In the genomic region with DNA sequence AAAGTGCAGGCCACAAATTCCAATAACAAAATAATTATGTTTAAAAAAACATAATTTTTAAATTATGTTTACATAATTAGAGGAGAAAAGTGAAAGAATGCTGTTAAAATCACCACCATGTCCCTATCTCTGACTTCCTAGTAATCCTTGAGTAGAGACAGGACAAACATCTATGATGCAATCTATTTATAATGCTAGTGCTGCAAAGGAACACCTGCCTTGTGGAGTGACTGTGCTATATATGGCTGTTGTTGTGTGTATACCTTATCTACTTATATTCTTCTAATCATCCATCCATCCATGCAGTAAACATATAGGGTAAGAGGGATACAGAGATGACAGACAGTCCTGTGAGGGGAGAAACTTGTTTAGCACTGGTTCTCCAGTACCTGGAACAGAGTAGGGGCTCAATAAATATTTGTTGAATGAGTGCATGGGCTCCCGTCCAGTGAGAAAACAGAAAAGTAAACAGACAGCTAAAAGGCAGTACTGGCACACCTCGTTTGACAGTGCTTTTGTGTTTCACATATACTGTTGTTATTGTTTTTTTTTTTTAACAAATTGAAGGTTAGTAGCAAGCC, we compare ENCODE assay signal across 21 cellular contexts.
DNase-seq lines count a peak whose midpoint lies in the region; ATAC-seq and TF ChIP-seq lines count a peak whose summit lies in the region.
"Had no signal": no experiment of that assay in that cellular context is flagged by ENCODE, and none has a peak within 500 bp of the region (broad histone marks: within the 10 kb centered on the region; RNA-seq: fewer than 3 reads in every experiment).

No MANE protein-coding gene starts in this region.

- CTCF ChIA-PET in MCF 10A (lab: Yijun Ruan, JAX): no interaction called here

- ATAC-seq in Right ventricle myocardium superior (ENCODE audit: poor library complexity) (no peak), HG02798 (IDR thresholded peaks at IDR 0.05; ENCODE audit: poor library complexity, unreplicated experiment) (no peak)
- ATAC-seq: left cardiac atrium had no signal

- H3K9me3 Mint-ChIP-seq in MCF 10A (ENCODE audit: unreplicated experiment): no peaks in the 10 kb centered on the region
- H3K9me3 Mint-ChIP-seq: activated T-helper 1 cell treated with anti-CD3 and anti-CD28 coated beads, Interleukin-12 subunit alpha, Interleukin-12 subunit beta, Interleukin-2, Interleukin-4 antibody, amounts not matched to agents 30 ng/mL and 10 ng/mL and 1 ng/mL, durations not matched to agents 14 hours and 24 hours and 36 hours had no signal

- H3K4me3 ChIP-seq in breast epithelium: no peak overlapping the region
- H3K4me3 ChIP-seq: neural progenitor cell, SK-N-MC, tibial artery had no signal

- no peaks in the 10 kb centered on the region for H3K4me1 ChIP-seq in breast epithelium
- H3K4me1 ChIP-seq: tibial artery had no signal

- H3K27me3 ChIP-seq in breast epithelium: no peaks in the 10 kb centered on the region
- H3K27me3 ChIP-seq: brain microvascular endothelial cell, neural progenitor cell, tibial artery had no signal

- BruUV-seq in MCF 10A (replicated peaks; lab: Mats Ljungman, UMichigan): no TSS peak

- H3K27ac Mint-ChIP-seq in MCF 10A (ENCODE audit: low read depth, unreplicated experiment): peak overlapping the region; percentile 63
- H3K27ac Mint-ChIP-seq: activated naive CD8-positive, alpha-beta T cell treated with anti-CD3 and anti-CD28 coated beads, Interleukin-2, amount 10 ng/mL, durations not matched to agents 7 days and 5 days; activated T-helper 1 cell treated with anti-CD3 and anti-CD28 coated beads, Interleukin-12 subunit alpha, Interleukin-12 subunit beta, Interleukin-2, Interleukin-4 antibody, amounts not matched to agents 30 ng/mL and 10 ng/mL and 1 ng/mL, durations not matched to agents 14 hours and 24 hours and 36 hours; neural progenitor cell had no signal

- H3K36me3 Mint-ChIP-seq in MCF 10A (ENCODE audit: insufficient read depth, unreplicated experiment): peaks cover 7% of the 10 kb centered on the region
- H3K36me3 Mint-ChIP-seq: activated naive CD8-positive, alpha-beta T cell treated with anti-CD3 and anti-CD28 coated beads, Interleukin-2, amount 10 ng/mL, durations not matched to agents 7 days and 5 days; neural progenitor cell had no signal

- TF ChIP-seq POLR2A in breast epithelium (IDR thresholded peaks at IDR 0.05): no peak

- peaks cover 32% of the 10 kb centered on the region for H3K4me1 Mint-ChIP-seq in MCF 10A (ENCODE audit: insufficient read depth, unreplicated experiment)
- H3K4me1 Mint-ChIP-seq: activated naive CD8-positive, alpha-beta T cell treated with anti-CD3 and anti-CD28 coated beads, Interleukin-2, amount 10 ng/mL, durations not matched to agents 7 days and 5 days; CD14-positive monocyte; neural progenitor cell had no signal

- H3K27me3 Mint-ChIP-seq in MCF 10A (ENCODE audit: insufficient read depth, unreplicated experiment): no peaks in the 10 kb centered on the region
- H3K27me3 Mint-ChIP-seq: activated naive CD8-positive, alpha-beta T cell treated with anti-CD3 and anti-CD28 coated beads, Interleukin-2, amount 10 ng/mL, durations not matched to agents 7 days and 5 days had no signal

- H3K27ac ChIP-seq in breast epithelium (no peak overlapping the region), epithelial cell of prostate (peak overlapping the region; percentile 48)
- H3K27ac ChIP-seq: brain microvascular endothelial cell, neural progenitor cell, SK-N-MC, tibial artery had no signal

- peak; percentile 34 for DNase-seq in MCF 10A (ENCODE audit: unreplicated experiment)
- DNase-seq in breast epithelium (ENCODE audit: low spot score in 2 of 2): no peak
- peak; percentile 84 for DNase-seq in NCI-H510A treated with DMSO at 0.1 percent for 48 hours (lab: John Stamatoyannopoulos, UW)
- DNase-seq in epithelial cell of prostate (ENCODE audit: low read depth, low spot score): no peak
- no peak for DNase-seq in Right ventricle myocardium superior
- DNase-seq in GM19240 (ENCODE audit: insufficient read length, low spot score): no peak
- no peak for DNase-seq in stimulated activated CD4-positive, alpha-beta T cell treated with anti-CD3 and anti-CD28 coated beads, Interleukin-15, amount 100 ng/mL, for 24 hours
- DNase-seq: activated naive CD8-positive, alpha-beta T cell treated with anti-CD3 and anti-CD28 coated beads, Interleukin-2, amount 10 ng/mL, durations not matched to agents 7 days and 5 days; cortex of kidney; DMS79; left cardiac atrium; NCI-H2171; stimulated activated naive CD4-positive, alpha-beta T cell; T-helper 9 cell; tibial artery had no signal

- H3K9me3 ChIP-seq in breast epithelium: no peaks in the 10 kb centered on the region
- H3K9me3 ChIP-seq: tibial artery had no signal

- intact Hi-C loops in MCF 10A (cut with micrococcal nuclease): no loop called here
- intact Hi-C loops in breast epithelium (cut with DNase I; ENCODE audit: low total_unique reads): no loop called here
- intact Hi-C loops in Right ventricle myocardium superior (cut with DNase I): no loop called here

- H3K36me3 ChIP-seq in breast epithelium: no peaks in the 10 kb centered on the region
- H3K36me3 ChIP-seq: brain microvascular endothelial cell, neural progenitor cell, tibial artery had no signal

- POLR2A ChIA-PET in MCF 10A (lab: Yijun Ruan, JAX): interaction anchor here (0.8 to 0.9 kb wide), 2 partner anchors 15 to 341 kb away, joined by 3 to 4 read pairs; no protein-coding TSS in a partner anchor

- H3K4me3 Mint-ChIP-seq in MCF 10A (ENCODE audit: unreplicated experiment): no peak overlapping the region
- H3K4me3 Mint-ChIP-seq: activated naive CD8-positive, alpha-beta T cell treated with anti-CD3 and anti-CD28 coated beads, Interleukin-2, amount 10 ng/mL, durations not matched to agents 7 days and 5 days; activated T-helper 1 cell treated with anti-CD3 and anti-CD28 coated beads, Interleukin-12 subunit alpha, Interleukin-12 subunit beta, Interleukin-2, Interleukin-4 antibody, amounts not matched to agents 30 ng/mL and 10 ng/mL and 1 ng/mL, durations not matched to agents 14 hours and 24 hours and 36 hours; CD14-positive monocyte; neural progenitor cell had no signal

- TF ChIP-seq CTCF in MCF 10A (IDR thresholded peaks at IDR 0.05; ENCODE audit: unreplicated experiment) (no peak), breast epithelium (IDR thresholded peaks at IDR 0.05) (no peak)

Comparison
In these comparisons a context has a peak if more than half of its experiments do, and no peak if none do; other contexts are left out.
1. DNase-seq: peak in MCF 10A (single experiment) and NCI-H510A treated with DMSO at 0.1 percent for 48 hours (single experiment); none in breast epithelium (0 of 2), epithelial cell of prostate (single experiment), Right ventricle myocardium superior (single experiment), GM19240 (single experiment) and stimulated activated CD4-positive, alpha-beta T cell treated with anti-CD3 and anti-CD28 coated beads, Interleukin-15, amount 100 ng/mL, for 24 hours (single experiment).